8 cellular contexts compared by ENCODE assay signal in genomic region chr4:153651041-153651960, GRCh38. TPM values are rescaled to one million over a fixed set of nuclear protein-coding genes. Genes with fewer than 3 reads are reported as not detected.
DNase-seq lines count a peak whose midpoint lies in the region; ATAC-seq lines count a peak whose summit lies in the region.

No MANE protein-coding gene starts in this region.

- no peak overlapping the region for H3K4me3 Mint-ChIP-seq in activated T-helper 1 cell treated with anti-CD3 and anti-CD28 coated beads, Interleukin-12 subunit alpha, Interleukin-12 subunit beta, Interleukin-2, Interleukin-4 antibody, amounts not matched to agents 30 ng/mL and 10 ng/mL and 1 ng/mL, durations not matched to agents 14 hours and 24 hours and 36 hours

- no peaks in the 10 kb centered on the region for H3K36me3 Mint-ChIP-seq in activated T-helper 1 cell treated with anti-CD3 and anti-CD28 coated beads, Interleukin-12 subunit alpha, Interleukin-12 subunit beta, Interleukin-2, Interleukin-4 antibody, amounts not matched to agents 30 ng/mL and 10 ng/mL and 1 ng/mL, durations not matched to agents 14 hours and 24 hours and 36 hours (ENCODE audit: low read depth)

- intact Hi-C loops in activated T-helper 1 cell treated with anti-CD3 and anti-CD28 coated beads, Interleukin-12 subunit alpha, Interleukin-12 subunit beta, Interleukin-2, Interleukin-4 antibody, amounts not matched to agents 30 ng/mL and 10 ng/mL and 1 ng/mL, durations not matched to agents 14 hours and 24 hours and 36 hours (cut with micrococcal nuclease) = no loop called here
- intact Hi-C loops in left cardiac atrium (cut with DNase I) = no loop called here

- peak; percentile 75 for DNase-seq in Ammon's horn (ENCODE audit: low spot score)
- DNase-seq in NOMO-1 (lab: John Stamatoyannopoulos, UW; ENCODE audit: unreplicated experiment in 2 of 2) = peak; percentile 86 to 98
- DNase-seq in activated T-helper 1 cell treated with anti-CD3 and anti-CD28 coated beads, Interleukin-12 subunit alpha, Interleukin-12 subunit beta, Interleukin-2, Interleukin-4 antibody, amounts not matched to agents 30 ng/mL and 10 ng/mL and 1 ng/mL, durations not matched to agents 14 hours and 24 hours and 36 hours (ENCODE audit: low spot score) = peak; percentile 42
- DNase-seq in left cardiac atrium = peak; percentile 49
- peak; percentile 57 for DNase-seq in stimulated activated CD4-positive, alpha-beta T cell treated with anti-CD3 and anti-CD28 coated beads, Interleukin-4, amount 100 ng/mL, for 24 hours
- DNase-seq in dedifferentiated amniotic fluid mesenchymal stem cell (ENCODE audit: extremely low spot score) = no peak
- no peak for DNase-seq in NCI-H187 (lab: John Stamatoyannopoulos, UW)

- ATAC-seq in left cardiac atrium (peak; percentile 46 to 80), GM18858 (IDR thresholded peaks at IDR 0.05; ENCODE audit: unreplicated experiment) (no peak)

- peak overlapping the region; percentile 57 for H3K27ac Mint-ChIP-seq in activated T-helper 1 cell treated with anti-CD3 and anti-CD28 coated beads, Interleukin-12 subunit alpha, Interleukin-12 subunit beta, Interleukin-2, Interleukin-4 antibody, amounts not matched to agents 30 ng/mL and 10 ng/mL and 1 ng/mL, durations not matched to agents 14 hours and 24 hours and 36 hours

- H3K27me3 Mint-ChIP-seq in activated T-helper 1 cell treated with anti-CD3 and anti-CD28 coated beads, Interleukin-12 subunit alpha, Interleukin-12 subunit beta, Interleukin-2, Interleukin-4 antibody, amounts not matched to agents 30 ng/mL and 10 ng/mL and 1 ng/mL, durations not matched to agents 14 hours and 24 hours and 36 hours (ENCODE audit: insufficient read depth) = no peaks in the 10 kb centered on the region

- H3K9me3 Mint-ChIP-seq in activated T-helper 1 cell treated with anti-CD3 and anti-CD28 coated beads, Interleukin-12 subunit alpha, Interleukin-12 subunit beta, Interleukin-2, Interleukin-4 antibody, amounts not matched to agents 30 ng/mL and 10 ng/mL and 1 ng/mL, durations not matched to agents 14 hours and 24 hours and 36 hours = no peaks in the 10 kb centered on the region

- peaks cover 47% of the 10 kb centered on the region for H3K4me1 Mint-ChIP-seq in activated T-helper 1 cell treated with anti-CD3 and anti-CD28 coated beads, Interleukin-12 subunit alpha, Interleukin-12 subunit beta, Interleukin-2, Interleukin-4 antibody, amounts not matched to agents 30 ng/mL and 10 ng/mL and 1 ng/mL, durations not matched to agents 14 hours and 24 hours and 36 hours (ENCODE audit: low read depth)

RNA-seq across cellular contexts. Expression of gene TLR2, which starts 32.8 kb away (rescaled TPM):
- total RNA-seq in activated T-helper 1 cell treated with anti-CD3 and anti-CD28 coated beads, Interleukin-12 subunit alpha, Interleukin-12 subunit beta, Interleukin-2, Interleukin-4 antibody, amounts not matched to agents 30 ng/mL and 10 ng/mL and 1 ng/mL, durations not matched to agents 14 hours and 24 hours and 36 hours = 0.49 and 1.0 TPM in 2 replicates
- total RNA-seq in left cardiac atrium = 10 to 100 TPM; 11.5 to 15.9 TPM

Comparison
In these comparisons a context has a peak if more than half of its experiments do, and no peak if none do; other contexts are left out.
1. DNase-seq: peak in Ammon's horn (single experiment), NOMO-1 (2 of 2), activated T-helper 1 cell treated with anti-CD3 and anti-CD28 coated beads, Interleukin-12 subunit alpha, Interleukin-12 subunit beta, Interleukin-2, Interleukin-4 antibody, amounts not matched to agents 30 ng/mL and 10 ng/mL and 1 ng/mL, durations not matched to agents 14 hours and 24 hours and 36 hours (single experiment), left cardiac atrium (single experiment) and stimulated activated CD4-positive, alpha-beta T cell treated with anti-CD3 and anti-CD28 coated beads, Interleukin-4, amount 100 ng/mL, for 24 hours (single experiment); none in dedifferentiated amniotic fluid mesenchymal stem cell (single experiment) and NCI-H187 (0 of 2).